8 cellular contexts compared by ENCODE assay signal in genomic region chr2:177532567-177532966, GRCh38.
"Had no signal": no experiment of that assay in that cellular context is flagged by ENCODE, and none has a peak within 500 bp of the region (broad histone marks: within the 10 kb centered on the region; RNA-seq: fewer than 3 reads in every experiment).

No MANE protein-coding gene starts in this region.

- DNase-seq: IMR-90, KBM-7, KG1 had no signal

- H3K27ac ChIP-seq: HL-60 had no signal

- H3K27ac Mint-ChIP-seq: IgD-negative memory B cell had no signal

- H3K27me3 Mint-ChIP-seq: IgD-negative memory B cell had no signal

- H3K9me3 Mint-ChIP-seq: IgD-negative memory B cell had no signal

- H3K4me1 Mint-ChIP-seq: IgD-negative memory B cell had no signal

- H3K4me3 Mint-ChIP-seq: IgD-negative memory B cell had no signal

- H3K4me3 ChIP-seq: K562 had no signal

- FAIRE-seq: HepG2, HTR-8/SVneo, K562 had no signal
